23 cellular contexts compared by ENCODE assay signal in genomic region chr5:118144540-118144939, GRCh38.
"Had no signal": no experiment of that assay in that cellular context is flagged by ENCODE, and none has a peak within 500 bp of the region (broad histone marks: within the 10 kb centered on the region; RNA-seq: fewer than 3 reads in every experiment).

No MANE protein-coding gene starts in this region.

- DNase-seq: activated CD4-positive, alpha-beta T cell treated with anti-CD3 and anti-CD28 coated beads, Interleukin-2, amount 10 ng/mL, durations not matched to agents 24 days and 14 days; activated CD4-positive, alpha-beta T cell treated with anti-CD3 and anti-CD28 coated beads, Interleukin-2, amount 50 U/mL, for 4 hours; activated CD8-positive, alpha-beta T cell treated with anti-CD3 and anti-CD28 coated beads for 36 hours; activated gamma-delta T cell; activated naive CD4-positive, alpha-beta T cell treated with anti-CD3 and anti-CD28 coated beads for 36 hours; activated T-cell treated with anti-CD3 and anti-CD28 coated beads, Interleukin-2, amount 50 U/mL, for 24 hours; adrenal gland; body of pancreas; NCI-H1092 treated with DMSO at 0.1 percent for 48 hours; NCI-H146; NCI-H187; NCI-H226; NCI-H446 treated with DMSO at 0.1 percent for 48 hours; NCI-H526; NCI-H774; OCI-M1; Right ventricle myocardium superior; SW 1271; T-helper 1 cell; T1000 had no signal

- H3K27ac Mint-ChIP-seq: activated CD4-positive, alpha-beta T cell treated with anti-CD3 and anti-CD28 coated beads, Interleukin-2, amount 10 ng/mL, durations not matched to agents 24 days and 14 days; activated CD8-positive, alpha-beta T cell treated with anti-CD3 and anti-CD28 coated beads for 36 hours; activated naive CD4-positive, alpha-beta T cell treated with anti-CD3 and anti-CD28 coated beads for 36 hours; activated naive CD4-positive, alpha-beta T cell treated with anti-CD3 and anti-CD28 coated beads, Interleukin-2, amount 50 U/mL, for 72 hours; activated T-cell treated with anti-CD3 and anti-CD28 coated beads, Interleukin-2, amount 50 U/mL, for 24 hours; activated T-helper 2 cell treated with anti-CD3 and anti-CD28 coated beads, Interferon-gamma antibody, Interleukin-2, Interleukin-4, amounts not matched to agents 10 μg/mL and 5 μg/mL and 100 μg/mL, durations not matched to agents 14 hours and 24 hours and 36 hours had no signal

- H3K4me1 Mint-ChIP-seq: activated CD4-positive, alpha-beta T cell treated with anti-CD3 and anti-CD28 coated beads, Interleukin-2, amount 10 ng/mL, durations not matched to agents 24 days and 14 days had no signal

- H3K27ac ChIP-seq: adrenal gland, body of pancreas, breast epithelium had no signal

- ATAC-seq: activated CD8-positive, alpha-beta T cell treated with anti-CD3 and anti-CD28 coated beads for 36 hours; activated naive CD4-positive, alpha-beta T cell treated with anti-CD3 and anti-CD28 coated beads, Interleukin-2, amount 50 U/mL, for 72 hours; body of pancreas had no signal

- H3K4me1 ChIP-seq: adrenal gland, body of pancreas, breast epithelium had no signal

- H3K27me3 Mint-ChIP-seq: activated CD4-positive, alpha-beta T cell treated with anti-CD3 and anti-CD28 coated beads, Interleukin-2, amount 10 ng/mL, durations not matched to agents 24 days and 14 days; activated CD8-positive, alpha-beta T cell treated with anti-CD3 and anti-CD28 coated beads for 36 hours; activated T-cell treated with anti-CD3 and anti-CD28 coated beads, Interleukin-2, amount 50 U/mL, for 24 hours had no signal

- H3K36me3 ChIP-seq: adrenal gland, breast epithelium had no signal

- H3K4me3 ChIP-seq: adrenal gland, body of pancreas, breast epithelium had no signal

- H3K9me3 ChIP-seq: adrenal gland, body of pancreas, breast epithelium had no signal

- H3K27me3 ChIP-seq: adrenal gland, body of pancreas, breast epithelium had no signal

- H3K36me3 Mint-ChIP-seq: activated naive CD4-positive, alpha-beta T cell treated with anti-CD3 and anti-CD28 coated beads, Interleukin-2, amount 50 U/mL, for 72 hours had no signal

- H3K4me3 Mint-ChIP-seq: activated CD4-positive, alpha-beta T cell treated with anti-CD3 and anti-CD28 coated beads, Interleukin-2, amount 10 ng/mL, durations not matched to agents 24 days and 14 days; activated CD8-positive, alpha-beta T cell treated with anti-CD3 and anti-CD28 coated beads for 36 hours; activated naive CD4-positive, alpha-beta T cell treated with anti-CD3 and anti-CD28 coated beads for 36 hours; activated T-cell treated with anti-CD3 and anti-CD28 coated beads, Interleukin-2, amount 50 U/mL, for 24 hours had no signal
